In the genomic region with DNA sequence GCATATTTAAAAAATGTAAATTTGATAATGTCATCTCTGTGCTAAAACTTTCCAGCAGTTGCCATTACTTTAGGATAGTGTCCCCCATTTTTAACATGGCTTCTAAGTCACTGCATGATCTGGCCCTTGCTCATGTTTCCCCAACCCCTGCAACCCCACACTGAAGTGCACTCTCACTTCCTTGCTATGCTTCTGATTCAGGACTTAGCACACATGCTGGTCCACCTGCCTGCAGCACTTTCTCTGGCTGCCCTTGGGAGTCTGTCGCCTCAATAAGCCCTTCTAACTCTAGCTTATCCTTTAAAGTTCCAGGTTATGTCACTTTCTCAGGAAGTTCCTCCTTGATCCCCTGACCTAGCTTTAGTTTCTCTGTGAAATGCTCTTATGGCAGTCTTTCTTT, we compare ENCODE assay signal across 29 cellular contexts.
"Had no signal": no experiment of that assay in that cellular context is flagged by ENCODE, and none has a peak within 500 bp of the region (broad histone marks: within the 10 kb centered on the region; RNA-seq: fewer than 3 reads in every experiment).

No MANE protein-coding gene starts in this region.

- DNase-seq: activated CD4-positive, alpha-beta memory T cell treated with anti-CD3 and anti-CD28 coated beads for 36 hours; activated CD4-positive, alpha-beta T cell treated with anti-CD3 and anti-CD28 coated beads for 36 hours; activated CD4-positive, alpha-beta T cell treated with anti-CD3 and anti-CD28 coated beads, Interleukin-2, amount 50 U/mL, for 1 hour; activated CD8-positive, alpha-beta memory T cell treated with anti-CD3 and anti-CD28 coated beads, Interleukin-2, amount 50 U/mL, for 4 hours; activated naive CD4-positive, alpha-beta T cell treated with anti-CD3 and anti-CD28 coated beads, Interleukin-2, amount 10 ng/mL, durations not matched to agents 7 days and 5 days; activated naive CD8-positive, alpha-beta T cell treated with anti-CD3 and anti-CD28 coated beads, Interleukin-2, amount 50 U/mL, for 24 hours; activated T-cell treated with anti-CD3 and anti-CD28 coated beads for 4 hours; activated T-cell treated with anti-CD3 and anti-CD28 coated beads, Interleukin-2, amount 50 U/mL, for 4 hours; aorta; brain microvascular endothelial cell; NCI-H1105; NCI-H1436; NCI-H1694; NCI-H1930; NCI-H2081 treated with DMSO at 0.1 percent for 48 hours; NCI-H226; NCI-H446 treated with DMSO at 0.1 percent for 48 hours; NCI-H524; PC-9; Right ventricle myocardium superior had no signal

- ATAC-seq: activated CD4-positive, alpha-beta T cell treated with anti-CD3 and anti-CD28 coated beads for 36 hours; activated CD4-positive, CD25-positive, alpha-beta regulatory T cell treated with anti-CD3 and anti-CD28 coated beads, Interleukin-2, amount 50 U/mL, for 24 hours; activated naive CD8-positive, alpha-beta T cell treated with anti-CD3 and anti-CD28 coated beads, Interleukin-2, amount 50 U/mL, for 24 hours; activated T-cell treated with anti-CD3 and anti-CD28 coated beads, Interleukin-2, amount 50 U/mL, for 4 hours; WTC11 had no signal

- H3K27ac Mint-ChIP-seq: activated CD4-positive, alpha-beta memory T cell treated with anti-CD3 and anti-CD28 coated beads for 36 hours; activated CD4-positive, alpha-beta T cell treated with anti-CD3 and anti-CD28 coated beads for 36 hours; activated naive CD4-positive, alpha-beta T cell treated with anti-CD3 and anti-CD28 coated beads, Interleukin-2, amount 10 ng/mL, durations not matched to agents 7 days and 5 days; activated naive CD8-positive, alpha-beta T cell; activated naive CD8-positive, alpha-beta T cell treated with anti-CD3 and anti-CD28 coated beads, Interleukin-2, amount 50 U/mL, for 24 hours; activated T-helper 1 cell treated with anti-CD3 and anti-CD28 coated beads, Interleukin-12 subunit alpha, Interleukin-12 subunit beta, Interleukin-2, Interleukin-4 antibody, amounts not matched to agents 30 ng/mL and 10 ng/mL and 1 ng/mL, durations not matched to agents 14 hours and 24 hours and 36 hours; T-helper 1 cell treated with Interleukin-12 subunit alpha and Interleukin-12 subunit beta and Interleukin-4 antibody, amounts not matched to agents 30 μg/mL and 1 μg/mL, for 36 hours; T-helper 2 cell treated with Interferon-gamma antibody and Interleukin-4, amounts not matched to agents 5 μg/mL and 100 μg/mL, for 36 hours; WTC11 had no signal

- H3K27me3 Mint-ChIP-seq: activated CD4-positive, alpha-beta memory T cell treated with anti-CD3 and anti-CD28 coated beads for 36 hours; activated naive CD4-positive, alpha-beta T cell treated with anti-CD3 and anti-CD28 coated beads, Interleukin-2, amount 10 ng/mL, durations not matched to agents 7 days and 5 days; activated naive CD8-positive, alpha-beta T cell treated with anti-CD3 and anti-CD28 coated beads, Interleukin-2, amount 50 U/mL, for 24 hours; central memory CD8-positive, alpha-beta T cell had no signal

- H3K4me1 Mint-ChIP-seq: activated CD4-positive, alpha-beta T cell treated with anti-CD3 and anti-CD28 coated beads for 36 hours; activated naive CD4-positive, alpha-beta T cell treated with anti-CD3 and anti-CD28 coated beads, Interleukin-2, amount 10 ng/mL, durations not matched to agents 7 days and 5 days; activated naive CD8-positive, alpha-beta T cell treated with anti-CD3 and anti-CD28 coated beads, Interleukin-2, amount 50 U/mL, for 24 hours; central memory CD8-positive, alpha-beta T cell had no signal

- H3K27me3 ChIP-seq: brain microvascular endothelial cell, cardiac muscle cell had no signal

- H3K4me3 ChIP-seq: cardiac muscle cell, PC-9 had no signal

- H3K27ac ChIP-seq: brain microvascular endothelial cell, cardiac muscle cell, PC-9 had no signal

- H3K4me2 ChIP-seq: PC-9 had no signal

- FAIRE-seq: TTC549 had no signal

- H3K9me3 Mint-ChIP-seq: activated CD4-positive, alpha-beta memory T cell treated with anti-CD3 and anti-CD28 coated beads for 36 hours; activated naive CD4-positive, alpha-beta T cell treated with anti-CD3 and anti-CD28 coated beads, Interleukin-2, amount 10 ng/mL, durations not matched to agents 7 days and 5 days; activated naive CD8-positive, alpha-beta T cell treated with anti-CD3 and anti-CD28 coated beads, Interleukin-2, amount 50 U/mL, for 24 hours; activated T-cell treated with anti-CD3 and anti-CD28 coated beads, Interleukin-2, amount 50 U/mL, for 4 hours; activated T-helper 1 cell treated with anti-CD3 and anti-CD28 coated beads, Interleukin-12 subunit alpha, Interleukin-12 subunit beta, Interleukin-2, Interleukin-4 antibody, amounts not matched to agents 30 ng/mL and 10 ng/mL and 1 ng/mL, durations not matched to agents 14 hours and 24 hours and 36 hours; WTC11 had no signal

- H3K36me3 Mint-ChIP-seq: activated CD4-positive, alpha-beta memory T cell treated with anti-CD3 and anti-CD28 coated beads for 36 hours; activated naive CD4-positive, alpha-beta T cell treated with anti-CD3 and anti-CD28 coated beads, Interleukin-2, amount 10 ng/mL, durations not matched to agents 7 days and 5 days; activated naive CD8-positive, alpha-beta T cell; WTC11 had no signal

- H3K4me3 Mint-ChIP-seq: activated CD4-positive, alpha-beta memory T cell treated with anti-CD3 and anti-CD28 coated beads for 36 hours; activated CD4-positive, alpha-beta T cell treated with anti-CD3 and anti-CD28 coated beads for 36 hours; activated naive CD4-positive, alpha-beta T cell treated with anti-CD3 and anti-CD28 coated beads, Interleukin-2, amount 10 ng/mL, durations not matched to agents 7 days and 5 days; activated naive CD8-positive, alpha-beta T cell; activated naive CD8-positive, alpha-beta T cell treated with anti-CD3 and anti-CD28 coated beads, Interleukin-2, amount 50 U/mL, for 24 hours; activated T-cell treated with anti-CD3 and anti-CD28 coated beads, Interleukin-2, amount 50 U/mL, for 4 hours; activated T-helper 1 cell treated with anti-CD3 and anti-CD28 coated beads, Interleukin-12 subunit alpha, Interleukin-12 subunit beta, Interleukin-2, Interleukin-4 antibody, amounts not matched to agents 30 ng/mL and 10 ng/mL and 1 ng/mL, durations not matched to agents 14 hours and 24 hours and 36 hours; central memory CD8-positive, alpha-beta T cell; T-helper 1 cell treated with Interleukin-12 subunit alpha and Interleukin-12 subunit beta and Interleukin-4 antibody, amounts not matched to agents 30 μg/mL and 1 μg/mL, for 36 hours; T-helper 2 cell treated with Interferon-gamma antibody and Interleukin-4, amounts not matched to agents 5 μg/mL and 100 μg/mL, for 36 hours; WTC11 had no signal

- H3K36me3 ChIP-seq: brain microvascular endothelial cell, cardiac muscle cell had no signal

- H2AFZ ChIP-seq: PC-9 had no signal
